In the genomic region with DNA sequence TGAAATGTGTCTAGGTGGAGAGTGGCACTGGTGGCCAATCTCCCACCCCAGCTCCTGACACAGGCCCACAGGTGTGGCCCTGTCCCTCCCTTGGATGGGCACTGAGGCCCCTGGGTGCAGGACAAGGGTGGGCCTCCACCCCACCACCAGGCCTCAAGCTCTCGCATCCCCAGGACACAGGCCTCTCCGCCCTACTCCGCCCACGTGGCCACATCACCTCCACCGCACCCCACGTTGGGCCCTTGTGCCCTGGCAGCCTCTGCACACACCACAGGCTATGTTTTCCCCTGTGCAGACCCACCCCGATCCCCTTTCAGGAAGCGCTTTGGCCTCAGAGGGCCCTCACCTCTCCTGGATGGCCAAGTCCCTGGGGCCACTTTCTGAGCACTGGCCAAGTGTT, we compare ENCODE assay signal across 16 cellular contexts. TPM values are rescaled to one million over a fixed set of nuclear protein-coding genes. Genes with fewer than 3 reads are reported as not detected.
A peak's percentile ranks its signal among the peaks of the same experiment; 100 is the strongest.
DNase-seq lines count a peak whose midpoint lies in the region; ATAC-seq and TF ChIP-seq lines count a peak whose summit lies in the region.
"Had no signal": no experiment of that assay in that cellular context is flagged by ENCODE, and none has a peak within 500 bp of the region (broad histone marks: within the 10 kb centered on the region; RNA-seq: fewer than 3 reads in every experiment).

No MANE protein-coding gene starts in this region.

- H3K27ac Mint-ChIP-seq in CD8-positive, alpha-beta T cell, result peak overlapping the region; percentile 83
- H3K27ac Mint-ChIP-seq in IgD-negative memory B cell, result peak overlapping the region; percentile 67 to 78 (median 69)
- peak overlapping the region; percentile 80 for H3K27ac Mint-ChIP-seq in activated naive CD8-positive, alpha-beta T cell treated with anti-CD3 and anti-CD28 coated beads, Interleukin-2, amount 10 ng/mL, durations not matched to agents 7 days and 5 days
- H3K27ac Mint-ChIP-seq in neural progenitor cell, result no peak overlapping the region
- no peak overlapping the region for H3K27ac Mint-ChIP-seq in osteocyte (ENCODE audit: unreplicated experiment)
- H3K27ac Mint-ChIP-seq: HFFc6 had no signal

- H3K27me3 ChIP-seq in CD8-positive, alpha-beta T cell (ENCODE audit: insufficient read depth, low read length), result no peaks in the 10 kb centered on the region
- H3K27me3 ChIP-seq in neural progenitor cell, result no peaks in the 10 kb centered on the region
- H3K27me3 ChIP-seq: adrenal gland, BE2C, hepatocyte, MG63, ovary, transverse colon had no signal

- no peaks in the 10 kb centered on the region for H3K27me3 Mint-ChIP-seq in CD8-positive, alpha-beta T cell (ENCODE audit: low read depth)
- H3K27me3 Mint-ChIP-seq in IgD-negative memory B cell, result no peaks in the 10 kb centered on the region
- no peaks in the 10 kb centered on the region for H3K27me3 Mint-ChIP-seq in activated naive CD8-positive, alpha-beta T cell treated with anti-CD3 and anti-CD28 coated beads, Interleukin-2, amount 10 ng/mL, durations not matched to agents 7 days and 5 days
- no peaks in the 10 kb centered on the region for H3K27me3 Mint-ChIP-seq in neural progenitor cell (ENCODE audit: insufficient read depth, low read depth)
- no peaks in the 10 kb centered on the region for H3K27me3 Mint-ChIP-seq in osteocyte (ENCODE audit: unreplicated experiment)

- DNase-seq in CD8-positive, alpha-beta T cell, result no peak
- no peak for DNase-seq in activated naive CD8-positive, alpha-beta T cell treated with anti-CD3 and anti-CD28 coated beads, Interleukin-2, amount 10 ng/mL, durations not matched to agents 7 days and 5 days
- DNase-seq in neural progenitor cell (ENCODE audit: low spot score), result no peak
- DNase-seq in osteocyte (ENCODE audit: extremely low spot score, unreplicated experiment), result no peak
- no peak for DNase-seq in T1000 (lab: John Stamatoyannopoulos, UW)
- no peak for DNase-seq in NCI-H2107 treated with DMSO at 0.1 percent for 48 hours (lab: John Stamatoyannopoulos, UW; ENCODE audit: unreplicated experiment)
- DNase-seq: BE2C, HFFc6, NCI-H1930, ovary, transverse colon had no signal

- no peak for TF ChIP-seq CTCF in CD8-positive, alpha-beta T cell (IDR thresholded peaks at IDR 0.05)
- no peak for TF ChIP-seq CTCF in neural progenitor cell (IDR thresholded peaks at IDR 0.05)
- TF ChIP-seq CTCF in osteocyte (IDR thresholded peaks at IDR 0.05), result no peak

- H3K4me3 Mint-ChIP-seq in CD8-positive, alpha-beta T cell, result no peak overlapping the region
- no peak overlapping the region for H3K4me3 Mint-ChIP-seq in IgD-negative memory B cell
- no peak overlapping the region for H3K4me3 Mint-ChIP-seq in activated naive CD8-positive, alpha-beta T cell treated with anti-CD3 and anti-CD28 coated beads, Interleukin-2, amount 10 ng/mL, durations not matched to agents 7 days and 5 days
- peak overlapping the region; percentile 69 for H3K4me3 Mint-ChIP-seq in neural progenitor cell
- no peak overlapping the region for H3K4me3 Mint-ChIP-seq in osteocyte (ENCODE audit: unreplicated experiment)
- H3K4me3 Mint-ChIP-seq: HFFc6 had no signal

- H3K4me1 Mint-ChIP-seq in CD8-positive, alpha-beta T cell (ENCODE audit: low read depth), result peaks cover 38% of the 10 kb centered on the region
- H3K4me1 Mint-ChIP-seq in IgD-negative memory B cell, result peaks cover 11 to 17% (median 15%) of the 10 kb centered on the region in 3 donors
- H3K4me1 Mint-ChIP-seq in activated naive CD8-positive, alpha-beta T cell treated with anti-CD3 and anti-CD28 coated beads, Interleukin-2, amount 10 ng/mL, durations not matched to agents 7 days and 5 days, result peaks cover 32% of the 10 kb centered on the region
- H3K4me1 Mint-ChIP-seq in neural progenitor cell, result peaks cover 16% of the 10 kb centered on the region
- peaks cover 3% of the 10 kb centered on the region for H3K4me1 Mint-ChIP-seq in osteocyte (ENCODE audit: unreplicated experiment)

- H3K4me1 ChIP-seq in CD8-positive, alpha-beta T cell (ENCODE audit: insufficient read depth, low read length), result peaks cover 14% of the 10 kb centered on the region
- H3K4me1 ChIP-seq in neural progenitor cell, result peaks cover 3% of the 10 kb centered on the region
- H3K4me1 ChIP-seq: adrenal gland had no signal

- H4K20me1 ChIP-seq in neural progenitor cell (ENCODE audit: low read depth), result no peaks in the 10 kb centered on the region

- H3K9ac ChIP-seq in neural progenitor cell, result no peak overlapping the region

- CTCF ChIA-PET in CD8-positive, alpha-beta T cell (lab: Charles Lee), result interaction anchor here (1.3 to 1.4 kb wide), 2 partner anchors 13 to 176 kb away, joined by 3 to 4 read pairs; no protein-coding TSS in a partner anchor

- ATAC-seq in CD8-positive, alpha-beta T cell, result no peak
- ATAC-seq in activated naive CD8-positive, alpha-beta T cell treated with anti-CD3 and anti-CD28 coated beads, Interleukin-2, amount 10 ng/mL, durations not matched to agents 7 days and 5 days (ENCODE audit: low read depth), result peak; percentile 2

- no peaks in the 10 kb centered on the region for H3K9me3 Mint-ChIP-seq in CD8-positive, alpha-beta T cell
- H3K9me3 Mint-ChIP-seq in IgD-negative memory B cell, result no peaks in the 10 kb centered on the region
- H3K9me3 Mint-ChIP-seq in activated naive CD8-positive, alpha-beta T cell treated with anti-CD3 and anti-CD28 coated beads, Interleukin-2, amount 10 ng/mL, durations not matched to agents 7 days and 5 days, result no peaks in the 10 kb centered on the region
- no peaks in the 10 kb centered on the region for H3K9me3 Mint-ChIP-seq in neural progenitor cell
- no peaks in the 10 kb centered on the region for H3K9me3 Mint-ChIP-seq in osteocyte (ENCODE audit: unreplicated experiment)
- H3K9me3 Mint-ChIP-seq: HFFc6 had no signal

- H3F3A ChIP-seq in neural progenitor cell (ENCODE audit: low read depth), result no peaks in the 10 kb centered on the region

- H3K36me3 ChIP-seq in CD8-positive, alpha-beta T cell (ENCODE audit: insufficient read depth, low read length), result peaks cover 18% of the 10 kb centered on the region
- no peaks in the 10 kb centered on the region for H3K36me3 ChIP-seq in neural progenitor cell
- H3K36me3 ChIP-seq: BE2C, MG63, ovary, transverse colon had no signal

- intact Hi-C loops in CD8-positive, alpha-beta T cell (cut with DNase I, micrococcal nuclease), result no loop called here

- no peaks in the 10 kb centered on the region for H3K9me3 ChIP-seq in CD8-positive, alpha-beta T cell (ENCODE audit: low read length)
- H3K9me3 ChIP-seq in neural progenitor cell (ENCODE audit: low read depth), result no peaks in the 10 kb centered on the region
- H3K9me3 ChIP-seq: adrenal gland, BE2C, MG63, ovary, transverse colon had no signal

- no peaks in the 10 kb centered on the region for H3K79me2 ChIP-seq in neural progenitor cell (ENCODE audit: low read depth)
- H3K79me2 ChIP-seq: hepatocyte had no signal

- H3K27ac ChIP-seq in CD8-positive, alpha-beta T cell (ENCODE audit: low read depth, low read length), result no peak overlapping the region
- no peak overlapping the region for H3K27ac ChIP-seq in neural progenitor cell
- H3K27ac ChIP-seq: adrenal gland, hepatocyte, ovary, SK-N-MC, transverse colon had no signal

- POLR2A ChIA-PET in CD8-positive, alpha-beta T cell (lab: Charles Lee), result interaction anchor here (1.1 to 1.4 kb wide), 2 partner anchors 14 to 15 kb away, joined by 3 read pairs; no protein-coding TSS in a partner anchor
- POLR2A ChIA-PET in activated naive CD8-positive, alpha-beta T cell treated with anti-CD3 and anti-CD28 coated beads, Interleukin-2, amount 10 ng/mL, durations not matched to agents 7 days and 5 days (lab: Charles Lee), result interaction anchor here (1.0 to 1.1 kb wide), 3 partner anchors 9 to 46 kb away, joined by 3 to 4 read pairs (median 3); no protein-coding TSS in a partner anchor

- H3K36me3 Mint-ChIP-seq in CD8-positive, alpha-beta T cell, result peaks cover 19% of the 10 kb centered on the region
- H3K36me3 Mint-ChIP-seq in IgD-negative memory B cell (peaks cover 6% of the 10 kb centered on the region), neural progenitor cell (peaks cover 1% of the 10 kb centered on the region), osteocyte (ENCODE audit: unreplicated experiment) (no peaks in the 10 kb centered on the region)
- H3K36me3 Mint-ChIP-seq in activated naive CD8-positive, alpha-beta T cell treated with anti-CD3 and anti-CD28 coated beads, Interleukin-2, amount 10 ng/mL, durations not matched to agents 7 days and 5 days, result peaks cover 10% of the 10 kb centered on the region

- H2AFZ ChIP-seq in neural progenitor cell (replicated peaks), result no peak overlapping the region
- H2AFZ ChIP-seq: hepatocyte had no signal

- no peak overlapping the region for H3K4me3 ChIP-seq in CD8-positive, alpha-beta T cell (ENCODE audit: low read depth, low read length)
- no peak overlapping the region for H3K4me3 ChIP-seq in neural progenitor cell
- H3K4me3 ChIP-seq: adrenal gland, hepatocyte, MG63, ovary, SK-N-MC, transverse colon had no signal

- H3K4me2 ChIP-seq in neural progenitor cell, result no peak overlapping the region
- H3K4me2 ChIP-seq: hepatocyte had no signal

RNA-seq across cellular contexts. Expression of gene SECISBP2, which starts 54.7 kb away (rescaled TPM):
- 10 to 100 TPM; 90.2 to 92.1 TPM for total RNA-seq in CD8-positive, alpha-beta T cell
- polyA plus RNA-seq in IgD-negative memory B cell, result 30.6 TPM
- 10 to 100 TPM; 56.4 to 59.4 TPM for total RNA-seq in activated naive CD8-positive, alpha-beta T cell treated with anti-CD3 and anti-CD28 coated beads, Interleukin-2, amount 10 ng/mL, durations not matched to agents 7 days and 5 days
- total RNA-seq in neural progenitor cell (ENCODE audit: low replicate concordance) (90.0 and 118 TPM in 2 replicates), osteocyte (30.6 and 31.5 TPM in 2 replicates)

Comparison
In these comparisons a context has a peak if more than half of its experiments do, and no peak if none do; other contexts are left out.
1. H3K27ac Mint-ChIP-seq: peak in CD8-positive, alpha-beta T cell (single experiment), IgD-negative memory B cell (3 of 3) and activated naive CD8-positive, alpha-beta T cell treated with anti-CD3 and anti-CD28 coated beads, Interleukin-2, amount 10 ng/mL, durations not matched to agents 7 days and 5 days (single experiment); none in neural progenitor cell (single experiment) and osteocyte (single experiment).